Comparison of ENCODE assay signal across 14 cellular contexts in genomic region chr13:86757236-86757978, GRCh38.
A peak's percentile ranks its signal among the peaks of the same experiment; 100 is the strongest.
DNase-seq lines count a peak whose midpoint lies in the region; ATAC-seq and TF ChIP-seq lines count a peak whose summit lies in the region.
"Had no signal": no experiment of that assay in that cellular context is flagged by ENCODE, and none has a peak within 500 bp of the region (broad histone marks: within the 10 kb centered on the region; RNA-seq: fewer than 3 reads in every experiment).

No MANE protein-coding gene starts in this region.

- H3K27ac ChIP-seq in Karpas-422 (ENCODE audit: low read length) (no peak overlapping the region), mesendoderm (ENCODE audit: low read depth, low read length) (no peak overlapping the region), upper lobe of right lung (no peak overlapping the region)
- H3K27ac ChIP-seq: skin epidermis, transverse colon had no signal

- intact Hi-C loops in upper lobe of right lung (cut with DNase I), result no loop called here

- H3K27me3 ChIP-seq in Karpas-422 (ENCODE audit: low read length), result no peaks in the 10 kb centered on the region
- H3K27me3 ChIP-seq in mesendoderm (ENCODE audit: insufficient read depth, low read length, poor library complexity), result no peaks in the 10 kb centered on the region
- no peaks in the 10 kb centered on the region for H3K27me3 ChIP-seq in upper lobe of right lung
- H3K27me3 ChIP-seq: transverse colon had no signal

- H3K79me1 ChIP-seq in mesendoderm (ENCODE audit: low read length), result no peaks in the 10 kb centered on the region

- no CpG with 5 or more reads among the region's 9 CpGs for WGBS in mesendoderm (ENCODE audit: extremely low coverage, insufficient coverage, low lambda C conversion rate)

- H3K18ac ChIP-seq in mesendoderm (ENCODE audit: low read length), result no peak overlapping the region

- H4K8ac ChIP-seq in mesendoderm (ENCODE audit: low read depth, low read length), result no peak overlapping the region

- H3K4me2 ChIP-seq in Karpas-422 (ENCODE audit: low read depth, low read length, poor library complexity, severe bottlenecking) (no peak overlapping the region), mesendoderm (ENCODE audit: low read length) (no peak overlapping the region)

- peak overlapping the region; percentile 64; the same call in 1 of the 2 replicates for H2AFZ ChIP-seq in Karpas-422 (ENCODE audit: low read length)

- H3K23ac ChIP-seq in mesendoderm (ENCODE audit: low read length), result no peak overlapping the region

- H3K4me1 ChIP-seq in Karpas-422 (ENCODE audit: low read length), result peaks cover 15% of the 10 kb centered on the region
- H3K4me1 ChIP-seq in mesendoderm (ENCODE audit: control insufficient read depth, low read depth, low read length), result no peaks in the 10 kb centered on the region
- H3K4me1 ChIP-seq in upper lobe of right lung, result no peaks in the 10 kb centered on the region
- H3K4me1 ChIP-seq: transverse colon had no signal

- no peaks in the 10 kb centered on the region for H3K9me2 ChIP-seq in Karpas-422 (replicated peaks; ENCODE audit: insufficient read depth, low read length)

- H2AK5ac ChIP-seq in mesendoderm (ENCODE audit: low read length), result no peak overlapping the region

- H3K4ac ChIP-seq in mesendoderm (ENCODE audit: low read depth, low read length), result no peak overlapping the region

- no peaks in the 10 kb centered on the region for H3K9me3 ChIP-seq in Karpas-422 (ENCODE audit: low read length)
- no peaks in the 10 kb centered on the region for H3K9me3 ChIP-seq in upper lobe of right lung
- H3K9me3 ChIP-seq: transverse colon had no signal

- H2BK120ac ChIP-seq in mesendoderm (ENCODE audit: low read depth, low read length), result no peak overlapping the region

- no peak for ATAC-seq in upper lobe of right lung

- H3K79me2 ChIP-seq in Karpas-422 (ENCODE audit: low read length) (no peaks in the 10 kb centered on the region), mesendoderm (ENCODE audit: control insufficient read depth, insufficient read depth, low read length) (no peaks in the 10 kb centered on the region)

- H2BK15ac ChIP-seq in mesendoderm (replicated peaks; ENCODE audit: low read depth), result no peak overlapping the region

- no peak overlapping the region for H4K5ac ChIP-seq in mesendoderm (ENCODE audit: low read length)

- H3K4me3 ChIP-seq in Karpas-422 (ENCODE audit: low read length) (no peak overlapping the region), mesendoderm (ENCODE audit: low read length) (no peak overlapping the region), upper lobe of right lung (no peak overlapping the region)
- H3K4me3 ChIP-seq: skin epidermis, transverse colon had no signal

- no peak overlapping the region for H3K9ac ChIP-seq in Karpas-422 (ENCODE audit: low read length)
- H3K9ac ChIP-seq in mesendoderm (ENCODE audit: low read length), result no peak overlapping the region

- no peak overlapping the region for H3K56ac ChIP-seq in mesendoderm (ENCODE audit: low read length)

- H3K36me3 ChIP-seq in Karpas-422 (ENCODE audit: insufficient read depth, low read length), result no peaks in the 10 kb centered on the region
- H3K36me3 ChIP-seq in mesendoderm (ENCODE audit: control insufficient read depth, insufficient read depth, low read length), result no peaks in the 10 kb centered on the region
- no peaks in the 10 kb centered on the region for H3K36me3 ChIP-seq in upper lobe of right lung
- H3K36me3 ChIP-seq: transverse colon had no signal

- DNase-seq in activated CD8-positive, alpha-beta memory T cell treated with anti-CD3 and anti-CD28 coated beads, Interleukin-2, amount 50 U/mL, for 4 hours, result peak; percentile 21
- no peak for DNase-seq in activated CD8-positive, alpha-beta memory T cell treated with anti-CD3 and anti-CD28 coated beads, Interleukin-2, amount 50 U/mL, for 48 hours
- DNase-seq in Karpas-422 (no peak), mesendoderm (peak; percentile 6), NCI-H1694 (lab: John Stamatoyannopoulos, UW) (no peak), KBM-7 (no peak), upper lobe of right lung (no peak)
- peak; percentile 72 for DNase-seq in activated effector memory CD4-positive, alpha-beta T cell treated with anti-CD3 and anti-CD28 coated beads, Interleukin-2, amount 50 U/mL, for 16 hours
- DNase-seq: activated naive CD8-positive, alpha-beta T cell treated with anti-CD3 and anti-CD28 coated beads for 36 hours; Calu3; cortex of kidney; MV-4-11; transverse colon had no signal

- no peak for TF ChIP-seq CTCF in upper lobe of right lung (IDR thresholded peaks at IDR 0.05)

- no peaks in the 10 kb centered on the region for H4K20me1 ChIP-seq in Karpas-422 (ENCODE audit: insufficient read depth, low read depth, low read length)

- in situ Hi-C loops in KBM-7 (cut with MboI; ENCODE audit: low pct_unique_long_range_greater_than_20kb, low sequenced_read_pairs), result no loop called here

- no peak overlapping the region for H2BK5ac ChIP-seq in mesendoderm (ENCODE audit: low read length)

Comparison
In these comparisons a context has a peak if more than half of its experiments do, and no peak if none do; other contexts are left out.
1. DNase-seq: peak in activated CD8-positive, alpha-beta memory T cell treated with anti-CD3 and anti-CD28 coated beads, Interleukin-2, amount 50 U/mL, for 4 hours (single experiment), activated effector memory CD4-positive, alpha-beta T cell treated with anti-CD3 and anti-CD28 coated beads, Interleukin-2, amount 50 U/mL, for 16 hours (single experiment) and mesendoderm (single experiment); none in activated CD8-positive, alpha-beta memory T cell treated with anti-CD3 and anti-CD28 coated beads, Interleukin-2, amount 50 U/mL, for 48 hours (single experiment), Karpas-422 (single experiment), NCI-H1694 (single experiment), KBM-7 (single experiment) and upper lobe of right lung (single experiment).